Comparison of ENCODE assay signal across 17 cellular contexts in the genomic region with DNA sequence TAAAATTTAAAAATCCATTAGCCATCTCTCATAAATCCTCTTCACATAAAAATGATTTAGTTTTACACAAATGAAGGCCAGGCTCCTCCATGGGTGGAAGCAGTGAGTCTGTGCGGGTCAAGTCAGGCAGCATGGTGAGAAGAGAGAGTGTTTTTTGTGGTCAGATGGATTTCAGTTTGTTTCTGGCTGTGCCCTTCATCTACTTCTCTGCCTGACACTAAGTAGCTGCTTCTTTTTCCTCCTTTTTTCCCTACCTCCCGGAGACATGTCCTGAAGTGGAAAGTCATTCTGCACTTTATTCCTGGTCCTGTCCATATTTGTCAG. TPM values are rescaled to one million over a fixed set of nuclear protein-coding genes. Genes with fewer than 3 reads are reported as not detected.
A peak's percentile ranks its signal among the peaks of the same experiment; 100 is the strongest.
DNase-seq lines count a peak whose midpoint lies in the region; ATAC-seq, FAIRE-seq and TF ChIP-seq lines count a peak whose summit lies in the region.
"Had no signal": no experiment of that assay in that cellular context is flagged by ENCODE, and none has a peak within 500 bp of the region (broad histone marks: within the 10 kb centered on the region; RNA-seq: fewer than 3 reads in every experiment).

No MANE protein-coding gene starts in this region.

- WGBS in heart right ventricle, 2 donors, result 63 to 86% methylated on average over 2 of the region's 2 CpGs

- no peaks in the 10 kb centered on the region for H3K27me3 ChIP-seq in left ventricle myocardium inferior (ENCODE audit: low read depth)
- no peaks in the 10 kb centered on the region for H3K27me3 ChIP-seq in heart right ventricle
- H3K27me3 ChIP-seq: cardiac muscle cell, upper lobe of right lung had no signal

- H3K4me3 ChIP-seq in left ventricle myocardium inferior, result no peak overlapping the region
- H3K4me3 ChIP-seq in heart right ventricle, result no peak overlapping the region
- H3K4me3 ChIP-seq: cardiac muscle cell, upper lobe of right lung had no signal

- DNase-seq in left ventricle myocardium inferior, result no peak
- DNase-seq in heart right ventricle, result no peak
- DNase-seq in UCSD-AML1 (lab: John Stamatoyannopoulos, UW; ENCODE audit: unreplicated experiment), result peak; percentile 14
- DNase-seq in middle frontal gyrus (ENCODE audit: extremely low spot score, low spot score), result no peak
- DNase-seq in activated CD8-positive, alpha-beta memory T cell treated with anti-CD3 and anti-CD28 coated beads for 24 hours, result no peak
- no peak for DNase-seq in D721Med (ENCODE audit: insufficient read length, low spot score)
- no peak for DNase-seq in CD1c-positive myeloid dendritic cell (ENCODE audit: extremely low spot score)
- DNase-seq: activated CD8-positive, alpha-beta T cell treated with anti-CD3 and anti-CD28 coated beads for 36 hours; activated naive CD4-positive, alpha-beta T cell; DMS153; NCI-H446 treated with DMSO at 0.1 percent for 48 hours; occipital lobe; stimulated activated CD4-positive, alpha-beta T cell treated with anti-CD3 and anti-CD28 coated beads, Interleukin-15, amount 100 ng/mL, for 24 hours; upper lobe of right lung had no signal

- H3K36me3 ChIP-seq in left ventricle myocardium inferior, result no peaks in the 10 kb centered on the region
- no peaks in the 10 kb centered on the region for H3K36me3 ChIP-seq in heart right ventricle
- H3K36me3 ChIP-seq: cardiac muscle cell, upper lobe of right lung had no signal

- no peaks in the 10 kb centered on the region for H3K9me3 ChIP-seq in left ventricle myocardium inferior (replicated peaks)
- no peaks in the 10 kb centered on the region for H3K9me3 ChIP-seq in heart right ventricle
- H3K9me3 ChIP-seq: upper lobe of right lung had no signal

- no peak for FAIRE-seq in D721Med (lab: Jason Lieb, UNC)

- peak overlapping the region; percentile 33 for H3K27ac ChIP-seq in left ventricle myocardium inferior (replicated peaks)
- H3K27ac ChIP-seq in heart right ventricle, result peak overlapping the region in 5 of 10 donors; percentile 18 to 63 (median 45)
- H3K27ac ChIP-seq: cardiac muscle cell, RWPE1, upper lobe of right lung had no signal

- intact Hi-C loops in left ventricle myocardium inferior (cut with micrococcal nuclease) (no loop called here), heart right ventricle (cut with DNase I) (no loop called here)

- no peaks in the 10 kb centered on the region for H3K4me1 ChIP-seq in left ventricle myocardium inferior
- H3K4me1 ChIP-seq in heart right ventricle, result peaks cover 0 to 25% (median 5%) of the 10 kb centered on the region in 9 donors

- ATAC-seq in heart right ventricle (no peak), HG03432 (IDR thresholded peaks at IDR 0.05; ENCODE audit: unreplicated experiment) (peak; percentile 55)
- ATAC-seq: activated CD8-positive, alpha-beta T cell treated with anti-CD3 and anti-CD28 coated beads for 36 hours; upper lobe of right lung had no signal

- TF ChIP-seq CTCF in left ventricle myocardium inferior (IDR thresholded peaks at IDR 0.05; ENCODE audit: borderline replicate concordance) (no peak), heart right ventricle (IDR thresholded peaks at IDR 0.05) (no peak), D721Med (IDR thresholded peaks at IDR 0.05; ENCODE audit: insufficient read depth, missing control alignments) (no peak)

RNA-seq across cellular contexts. Expression of gene PLA2G4A, which starts 10.3 kb away (rescaled TPM):
- total RNA-seq in left ventricle myocardium inferior (2.7 TPM), heart right ventricle (1 to 10 TPM in 9 of 10 donors, under 1 TPM in 1; 0.85 to 2.7 (median 1.9) TPM)
- 1 to 10 TPM; 1.0 to 1.8 TPM for polyA plus RNA-seq in heart right ventricle
- polyA plus RNA-seq: cardiac muscle cell had no signal
